ENCODE assay signal across 18 cellular contexts in genomic region chr6:54020311-54020710, GRCh38.
DNase-seq lines count a peak whose midpoint lies in the region; ATAC-seq, FAIRE-seq and TF ChIP-seq lines count a peak whose summit lies in the region.
"Had no signal": no experiment of that assay in that cellular context is flagged by ENCODE, and none has a peak within 500 bp of the region (broad histone marks: within the 10 kb centered on the region; RNA-seq: fewer than 3 reads in every experiment).

No MANE protein-coding gene starts in this region.

- peak; percentile 45 to 87 (median 76) for ATAC-seq in right lobe of liver
- ATAC-seq: GM23338 had no signal

- WGBS in right lobe of liver (ENCODE audit: insufficient coverage, low coverage, low lambda C conversion rate, missing lambda C conversion rate), result 7% methylated on average over 3 of the region's 3 CpGs
- WGBS in esophagus squamous epithelium, 2 donors, result 64 to 71% methylated on average over 3 of the region's 3 CpGs

- intact Hi-C loops in right lobe of liver (cut with DNase I) (no loop called here), esophagus squamous epithelium (cut with DNase I) (no loop called here)

- no peak for TF ChIP-seq POLR2A in right lobe of liver (IDR thresholded peaks at IDR 0.05)
- TF ChIP-seq POLR2A in esophagus squamous epithelium (IDR thresholded peaks at IDR 0.05), result no peak

- peak; percentile 5 for DNase-seq in EL
- DNase-seq in HTR-8/SVneo (ENCODE audit: insufficient read length, low spot score), result no peak
- DNase-seq in choroid plexus epithelial cell (ENCODE audit: low read depth), result peak; percentile 14
- DNase-seq in right lobe of liver, result no peak
- no peak for DNase-seq in esophagus squamous epithelium (lab: John Stamatoyannopoulos, UW)
- DNase-seq in OCI-M2 (lab: John Stamatoyannopoulos, UW; ENCODE audit: unreplicated experiment), result no peak
- DNase-seq in NCI-H526 (lab: John Stamatoyannopoulos, UW), result no peak
- DNase-seq in HUDEP-2 (lab: John Stamatoyannopoulos, UW; ENCODE audit: unreplicated experiment in 76 of 76), result no peak
- DNase-seq: activated naive CD4-positive, alpha-beta T cell treated with anti-CD3 and anti-CD28 coated beads for 36 hours; colonic mucosa; mesendoderm; NCI-H1436 treated with DMSO at 0.1 percent for 48 hours; NCI-H526 treated with DMSO at 0.1 percent for 48 hours; RPMI8226 had no signal

- H3K27ac ChIP-seq in right lobe of liver (peak overlapping the region in 1 of 3 donors; percentile 4), esophagus squamous epithelium (no peak overlapping the region)
- H3K27ac ChIP-seq: colonic mucosa, HL-60, KMS-11 had no signal

- H3K36me3 ChIP-seq in right lobe of liver, result no peaks in the 10 kb centered on the region
- H3K36me3 ChIP-seq in esophagus squamous epithelium, result no peaks in the 10 kb centered on the region
- H3K36me3 ChIP-seq: colonic mucosa had no signal

- no peak overlapping the region for H3K4me3 ChIP-seq in choroid plexus epithelial cell (ENCODE audit: low read depth, low read length)
- no peak overlapping the region for H3K4me3 ChIP-seq in right lobe of liver
- H3K4me3 ChIP-seq in esophagus squamous epithelium, result no peak overlapping the region
- H3K4me3 ChIP-seq: colonic mucosa, GM23338 had no signal

- H3K4me1 ChIP-seq in right lobe of liver (peaks cover 0 to 31% (median 14%) of the 10 kb centered on the region in 4 donors), esophagus squamous epithelium (no peaks in the 10 kb centered on the region)
- H3K4me1 ChIP-seq: colonic mucosa had no signal

- no peaks in the 10 kb centered on the region for H3K27me3 ChIP-seq in right lobe of liver
- H3K27me3 ChIP-seq in esophagus squamous epithelium, result no peaks in the 10 kb centered on the region
- H3K27me3 ChIP-seq: colonic mucosa had no signal

- FAIRE-seq in HTR-8/SVneo (lab: Jason Lieb, UNC), result peak; percentile 60
- FAIRE-seq: astrocyte had no signal

- no peaks in the 10 kb centered on the region for H3K9me3 ChIP-seq in right lobe of liver
- H3K9me3 ChIP-seq in esophagus squamous epithelium, result no peaks in the 10 kb centered on the region
- H3K9me3 ChIP-seq: colonic mucosa had no signal

- TF ChIP-seq CTCF in choroid plexus epithelial cell (conservative IDR thresholded peaks at IDR 0.05; ENCODE audit: low read depth, low read length), result no peak
- TF ChIP-seq CTCF in right lobe of liver (IDR thresholded peaks at IDR 0.05), result no peak
- TF ChIP-seq CTCF in esophagus squamous epithelium (IDR thresholded peaks at IDR 0.05), result no peak

Comparison
In these comparisons a context has a peak if more than half of its experiments do, and no peak if none do; other contexts are left out.
1. DNase-seq: peak in EL (single experiment) and choroid plexus epithelial cell (single experiment); none in HTR-8/SVneo (single experiment), right lobe of liver (0 of 3), esophagus squamous epithelium (single experiment), OCI-M2 (single experiment), NCI-H526 (0 of 2) and HUDEP-2 (0 of 76).